16 cellular contexts compared by ENCODE assay signal in the genomic region with DNA sequence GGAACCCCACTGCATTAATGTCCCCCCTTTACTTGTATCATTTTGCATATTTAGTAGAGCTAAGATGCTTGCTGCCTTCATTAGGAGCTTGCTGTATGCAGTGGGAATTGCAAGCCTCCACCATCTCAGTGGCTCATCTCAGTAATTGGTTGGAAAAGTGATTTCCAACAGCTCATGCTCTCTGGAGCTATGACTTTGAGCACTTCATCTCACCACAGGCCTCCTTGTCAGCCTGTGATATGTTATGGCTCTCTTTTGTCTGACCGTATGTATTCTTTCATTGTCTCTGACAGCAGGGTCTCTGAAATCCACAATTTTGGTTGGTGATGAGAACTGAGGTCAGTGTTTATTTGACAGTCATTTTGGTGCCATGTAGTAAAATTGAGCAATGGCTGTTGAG.
DNase-seq lines count a peak whose midpoint lies in the region; ATAC-seq and TF ChIP-seq lines count a peak whose summit lies in the region.
"Had no signal": no experiment of that assay in that cellular context is flagged by ENCODE, and none has a peak within 500 bp of the region (broad histone marks: within the 10 kb centered on the region; RNA-seq: fewer than 3 reads in every experiment).

No MANE protein-coding gene starts in this region.

- H3K36me3 Mint-ChIP-seq in T-cell, result no peaks in the 10 kb centered on the region
- no peaks in the 10 kb centered on the region for H3K36me3 Mint-ChIP-seq in CD8-positive, alpha-beta memory T cell
- H3K36me3 Mint-ChIP-seq: CD4-positive, CD25-positive, alpha-beta regulatory T cell; IgD-negative memory B cell had no signal

- H3K9me3 Mint-ChIP-seq in T-cell, result peaks cover 0 to 8% (median 5%) of the 10 kb centered on the region in 3 donors
- peaks cover 0 to 7% (median 2%) of the 10 kb centered on the region in 5 donors for H3K9me3 Mint-ChIP-seq in CD8-positive, alpha-beta memory T cell

- H3K9me3 ChIP-seq in neural cell (ENCODE audit: low read length), result no peaks in the 10 kb centered on the region
- no peaks in the 10 kb centered on the region for H3K9me3 ChIP-seq in CD8-positive, alpha-beta memory T cell (ENCODE audit: low read length)
- H3K9me3 ChIP-seq: BLaER1 treated with 17β-estradiol and CSF1 and Interleukin-3, amounts not matched to agents 10 nM and 100 nM had no signal

- H3K27ac Mint-ChIP-seq in T-cell, result no peak overlapping the region
- no peak overlapping the region for H3K27ac Mint-ChIP-seq in CD8-positive, alpha-beta memory T cell
- H3K27ac Mint-ChIP-seq: H9, HFFc6 had no signal

- H3K27ac ChIP-seq in neural cell (ENCODE audit: low read length), result peak overlapping the region; percentile 58
- no peak overlapping the region for H3K27ac ChIP-seq in CD8-positive, alpha-beta memory T cell (ENCODE audit: low read depth, low read length)
- H3K27ac ChIP-seq: BLaER1 treated with 17β-estradiol and CSF1 and Interleukin-3, amounts not matched to agents 10 nM and 100 nM; GM23248 had no signal

- POLR2A ChIA-PET in T-cell (lab: Charles Lee), result no interaction called here
- POLR2A ChIA-PET in CD8-positive, alpha-beta memory T cell (lab: Charles Lee), result no interaction called here

- ATAC-seq in T-cell (replicated peaks in 1 of 4), result no peak
- ATAC-seq: GM12878 had no signal

- no peak overlapping the region for H3K4me3 ChIP-seq in neural cell (ENCODE audit: low read length)
- H3K4me3 ChIP-seq in CD8-positive, alpha-beta memory T cell (ENCODE audit: low read length), result no peak overlapping the region
- H3K4me3 ChIP-seq: BLaER1 treated with 17β-estradiol and CSF1 and Interleukin-3, amounts not matched to agents 10 nM and 100 nM; GM12878; GM23248 had no signal

- H4K20me1 ChIP-seq in neural cell (ENCODE audit: insufficient read depth), result no peaks in the 10 kb centered on the region
- H4K20me1 ChIP-seq: BLaER1 treated with 17β-estradiol and CSF1 and Interleukin-3, amounts not matched to agents 10 nM and 100 nM had no signal

- no peak for TF ChIP-seq CTCF in neural cell (IDR thresholded peaks at IDR 0.05; ENCODE audit: poor library complexity, severe bottlenecking)

- H3K27me3 Mint-ChIP-seq in T-cell, result no peaks in the 10 kb centered on the region
- no peaks in the 10 kb centered on the region for H3K27me3 Mint-ChIP-seq in CD8-positive, alpha-beta memory T cell
- H3K27me3 Mint-ChIP-seq: CD4-positive, CD25-positive, alpha-beta regulatory T cell; IgD-negative memory B cell had no signal

- H2AFZ ChIP-seq in neural cell (ENCODE audit: low read depth, low read length), result no peak overlapping the region
- H2AFZ ChIP-seq: GM23248 had no signal

- CTCF ChIA-PET in T-cell (lab: Charles Lee), result no interaction called here
- CTCF ChIA-PET in CD8-positive, alpha-beta memory T cell (lab: Charles Lee), result no interaction called here

- peak; percentile 63 for TF ChIP-seq EP300 in neural cell (conservative IDR thresholded peaks at IDR 0.05; ENCODE audit: poor library complexity, severe bottlenecking)

- no peaks in the 10 kb centered on the region for H3K36me3 ChIP-seq in neural cell (ENCODE audit: insufficient read depth, low read length)
- H3K36me3 ChIP-seq in CD8-positive, alpha-beta memory T cell (ENCODE audit: insufficient read depth, low read length), result no peaks in the 10 kb centered on the region
- H3K36me3 ChIP-seq: BLaER1 treated with 17β-estradiol and CSF1 and Interleukin-3, amounts not matched to agents 10 nM and 100 nM had no signal

- peaks cover 4% of the 10 kb centered on the region for H3F3A ChIP-seq in neural cell (ENCODE audit: insufficient read depth, low read length, poor library complexity, severe bottlenecking)

- no peaks in the 10 kb centered on the region for H3K27me3 ChIP-seq in neural cell (ENCODE audit: insufficient read depth, low read depth, low read length)
- no peaks in the 10 kb centered on the region for H3K27me3 ChIP-seq in CD8-positive, alpha-beta memory T cell (ENCODE audit: insufficient read depth, low read length, poor library complexity, severe bottlenecking)
- H3K27me3 ChIP-seq: BLaER1 treated with 17β-estradiol and CSF1 and Interleukin-3, amounts not matched to agents 10 nM and 100 nM had no signal

- H3K79me2 ChIP-seq in neural cell (replicated peaks; ENCODE audit: insufficient read depth, low read length), result peaks cover 6% of the 10 kb centered on the region

- no peak overlapping the region for H3K4me2 ChIP-seq in neural cell (ENCODE audit: low read length)
- H3K4me2 ChIP-seq: BLaER1 treated with 17β-estradiol and CSF1 and Interleukin-3, amounts not matched to agents 10 nM and 100 nM had no signal

- TF ChIP-seq RAD21 in neural cell (conservative IDR thresholded peaks at IDR 0.05), result peak; percentile 9

- H3K9me2 ChIP-seq in neural cell (ENCODE audit: insufficient read depth, low read length), result no peaks in the 10 kb centered on the region

- H3K4me1 ChIP-seq in CD8-positive, alpha-beta memory T cell (ENCODE audit: insufficient read depth, low read length), result no peaks in the 10 kb centered on the region
- H3K4me1 ChIP-seq: BLaER1 treated with 17β-estradiol and CSF1 and Interleukin-3, amounts not matched to agents 10 nM and 100 nM had no signal

- no peak overlapping the region for H3K4me3 Mint-ChIP-seq in T-cell
- no peak overlapping the region for H3K4me3 Mint-ChIP-seq in CD8-positive, alpha-beta memory T cell
- H3K4me3 Mint-ChIP-seq: CD4-positive, CD25-positive, alpha-beta regulatory T cell; H9; HFFc6; IgD-negative memory B cell had no signal

- DNase-seq in NCI-H345 (lab: John Stamatoyannopoulos, UW), result peak; percentile 30
- DNase-seq in NCI-H345 treated with DMSO at 0.1 percent for 48 hours (lab: John Stamatoyannopoulos, UW; ENCODE audit: unreplicated experiment), result no peak
- DNase-seq in NCI-H748 (lab: John Stamatoyannopoulos, UW; ENCODE audit: unreplicated experiment), result peak; percentile 85
- DNase-seq in T-cell, result no peak
- no peak for DNase-seq in activated CD4-positive, alpha-beta T cell treated with anti-CD3 and anti-CD28 coated beads for 1 hour
- no peak for DNase-seq in CD8-positive, alpha-beta memory T cell
- DNase-seq: ACHN; CD4-positive, CD25-positive, alpha-beta regulatory T cell; DMS79; GM23248; H9; HFFc6 had no signal

- no peaks in the 10 kb centered on the region for H3K4me1 Mint-ChIP-seq in T-cell
- no peaks in the 10 kb centered on the region for H3K4me1 Mint-ChIP-seq in CD8-positive, alpha-beta memory T cell
- H3K4me1 Mint-ChIP-seq: CD4-positive, CD25-positive, alpha-beta regulatory T cell; IgD-negative memory B cell had no signal

- no peak overlapping the region for H3K9ac ChIP-seq in neural cell (ENCODE audit: low read length)
- H3K9ac ChIP-seq: BLaER1 treated with 17β-estradiol and CSF1 and Interleukin-3, amounts not matched to agents 10 nM and 100 nM; GM23248 had no signal

TF ChIP-seq in neural cell, 6 proteins besides CTCF, POLR2A, EP300 and RAD21:
- TF ChIP-seq SMC3 (conservative IDR thresholded peaks at IDR 0.05; ENCODE audit: poor library complexity), result no peak
- peak; percentile 87 for TF ChIP-seq REST (IDR thresholded peaks at IDR 0.05; ENCODE audit: borderline replicate concordance)
- peak; percentile 72 for TF ChIP-seq POLR2AphosphoS5 (IDR thresholded peaks at IDR 0.05)
- no peak for TF ChIP-seq TAF1 (IDR thresholded peaks at IDR 0.05; ENCODE audit: low read depth)

Comparison
In these comparisons a context has a peak if more than half of its experiments do, and no peak if none do; other contexts are left out.
1. DNase-seq: peak in NCI-H345 (single experiment) and NCI-H748 (single experiment); none in NCI-H345 treated with DMSO at 0.1 percent for 48 hours (single experiment), T-cell (0 of 34), activated CD4-positive, alpha-beta T cell treated with anti-CD3 and anti-CD28 coated beads for 1 hour (single experiment) and CD8-positive, alpha-beta memory T cell (0 of 5).